In the genomic region with DNA sequence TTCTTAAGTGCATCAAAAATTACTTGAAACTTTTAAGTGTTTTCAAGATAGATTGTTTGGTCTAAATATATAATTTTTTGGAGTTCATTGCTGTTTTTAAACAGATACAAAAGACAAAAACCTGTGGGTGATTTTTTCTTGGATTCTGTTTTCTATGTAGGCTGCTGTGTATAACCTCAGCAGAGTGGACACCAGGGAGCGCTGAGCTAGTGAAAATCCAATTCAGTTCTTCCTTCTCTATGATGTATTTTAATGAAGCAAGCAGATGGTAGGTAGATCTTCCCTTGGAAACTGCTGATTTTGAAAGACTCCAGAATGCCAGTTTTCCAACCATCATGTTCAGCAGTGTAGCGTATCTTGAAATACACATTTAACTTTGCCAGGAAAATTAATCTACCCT, we compare ENCODE assay signal across 21 cellular contexts.
DNase-seq lines count a peak whose midpoint lies in the region; ATAC-seq and TF ChIP-seq lines count a peak whose summit lies in the region.
"Had no signal": no experiment of that assay in that cellular context is flagged by ENCODE, and none has a peak within 500 bp of the region (broad histone marks: within the 10 kb centered on the region; RNA-seq: fewer than 3 reads in every experiment).

No MANE protein-coding gene starts in this region.

- WGBS in SK-N-SH (ENCODE audit: low lambda C conversion rate), result 94% methylated on average over 2 of the region's 2 CpGs
- WGBS in trophoblast cell (ENCODE audit: extremely low coverage, insufficient coverage, insufficient read length), result no CpG with 5 or more reads among the region's 2 CpGs

- POLR2A ChIA-PET in A673 (lab: Charles Lee; ENCODE audit: low non-redundant PET) (no interaction called here), SK-N-SH (lab: Yijun Ruan, JAX) (no interaction called here)

- intact Hi-C loops in A673 (cut with micrococcal nuclease; ENCODE audit: unreplicated experiment), result no loop called here

- no peaks in the 10 kb centered on the region for H3K79me1 ChIP-seq in trophoblast cell (ENCODE audit: low read length)

- H3K4me3 Mint-ChIP-seq in GM23338 (no peak overlapping the region), mesothelial cell of epicardium (no peak overlapping the region)
- H3K4me3 Mint-ChIP-seq: activated naive CD8-positive, alpha-beta T cell treated with anti-CD3 and anti-CD28 coated beads, Interleukin-2, amount 10 ng/mL, durations not matched to agents 7 days and 5 days; CD8-positive, alpha-beta memory T cell; dendritic cell treated with granulocyte-macrophage colony-stimulating factor and Interleukin-4, amounts not matched to agents 40 ng/mL and 50 ng/mL, for 4 days; nephron progenitor cell had no signal

- H4K12ac ChIP-seq in trophoblast cell (ENCODE audit: low read depth, low read length), result no peak overlapping the region

- H3K18ac ChIP-seq in trophoblast cell (ENCODE audit: low read length), result no peak overlapping the region

- TF ChIP-seq CTCF in A673 (conservative IDR thresholded peaks at IDR 0.05; ENCODE audit: low read depth, low read length), result peak; percentile 32; the same call in 1 of the 2 replicates
- peak; percentile 23 to 34; a peak in 2 of 4 replicates for TF ChIP-seq CTCF in GM23338 (conservative IDR thresholded peaks at IDR 0.05; ENCODE audit: low read depth in 2 of 2)
- no peak for TF ChIP-seq CTCF in SK-N-SH (IDR thresholded peaks at IDR 0.05)
- TF ChIP-seq CTCF in fibroblast of villous mesenchyme (IDR thresholded peaks at IDR 0.05; ENCODE audit: insufficient read depth, low read depth, low read length), result peak; percentile 41
- TF ChIP-seq CTCF in mesothelial cell of epicardium (IDR thresholded peaks at IDR 0.05; ENCODE audit: unreplicated experiment), result no peak

- peak; percentile 16; the same call in 1 of the 2 replicates for TF ChIP-seq RAD21 in SK-N-SH (IDR thresholded peaks at IDR 0.05; ENCODE audit: low read length)

- H3K4me2 ChIP-seq in GM23338 (no peak overlapping the region), SK-N-SH (no peak overlapping the region), trophoblast cell (ENCODE audit: low read length) (no peak overlapping the region)

- BruUV-seq in A673 (replicated peaks; lab: Mats Ljungman, UMichigan), result no TSS peak

- H3K23ac ChIP-seq in trophoblast cell (ENCODE audit: low read length), result no peak overlapping the region

- H3K9me3 Mint-ChIP-seq in GM23338 (no peaks in the 10 kb centered on the region; the same call in 2 of the 3 replicates), mesothelial cell of epicardium (peaks cover 6% of the 10 kb centered on the region)
- H3K9me3 Mint-ChIP-seq: activated naive CD8-positive, alpha-beta T cell treated with anti-CD3 and anti-CD28 coated beads, Interleukin-2, amount 10 ng/mL, durations not matched to agents 7 days and 5 days; CD8-positive, alpha-beta memory T cell; dendritic cell treated with granulocyte-macrophage colony-stimulating factor and Interleukin-4, amounts not matched to agents 40 ng/mL and 50 ng/mL, for 4 days; nephron progenitor cell had no signal

- no peaks in the 10 kb centered on the region for H3K27me3 ChIP-seq in A673 (replicated peaks; ENCODE audit: insufficient read depth, low read depth, low read length, poor library complexity)
- no peaks in the 10 kb centered on the region for H3K27me3 ChIP-seq in GM23338 (ENCODE audit: insufficient read depth)
- H3K27me3 ChIP-seq in SK-N-SH (ENCODE audit: insufficient read depth), result no peaks in the 10 kb centered on the region
- no peaks in the 10 kb centered on the region for H3K27me3 ChIP-seq in trophoblast cell (ENCODE audit: insufficient read depth, low read length)

- H3K36me3 Mint-ChIP-seq in GM23338 (ENCODE audit: low read depth) (no peaks in the 10 kb centered on the region), mesothelial cell of epicardium (no peaks in the 10 kb centered on the region)
- H3K36me3 Mint-ChIP-seq: activated naive CD8-positive, alpha-beta T cell treated with anti-CD3 and anti-CD28 coated beads, Interleukin-2, amount 10 ng/mL, durations not matched to agents 7 days and 5 days; CD8-positive, alpha-beta memory T cell had no signal

- H3F3A ChIP-seq in GM23338 (replicated peaks; ENCODE audit: low read depth) (no peaks in the 10 kb centered on the region), SK-N-SH (replicated peaks; ENCODE audit: insufficient read depth) (peaks cover 4% of the 10 kb centered on the region)

- H3K9me3 ChIP-seq in A673 (ENCODE audit: low read depth, low read length, poor library complexity, severe bottlenecking) (no peaks in the 10 kb centered on the region), SK-N-SH (no peaks in the 10 kb centered on the region), trophoblast cell (ENCODE audit: insufficient read depth, low read depth, low read length) (no peaks in the 10 kb centered on the region)

- no peak overlapping the region for H2BK12ac ChIP-seq in trophoblast cell (ENCODE audit: low read length)

- H3K27me3 Mint-ChIP-seq in GM23338 (ENCODE audit: insufficient read depth, low read depth, poor library complexity) (peaks cover 2% of the 10 kb centered on the region), mesothelial cell of epicardium (ENCODE audit: low read depth) (no peaks in the 10 kb centered on the region)
- H3K27me3 Mint-ChIP-seq: dendritic cell treated with granulocyte-macrophage colony-stimulating factor and Interleukin-4, amounts not matched to agents 40 ng/mL and 50 ng/mL, for 4 days had no signal

- no peaks in the 10 kb centered on the region for H4K20me1 ChIP-seq in GM23338 (replicated peaks; ENCODE audit: insufficient read depth)
- H4K20me1 ChIP-seq in SK-N-SH (ENCODE audit: insufficient read depth), result no peaks in the 10 kb centered on the region

- H3K79me2 ChIP-seq in GM23338 (replicated peaks; ENCODE audit: insufficient read depth), result no peaks in the 10 kb centered on the region
- no peaks in the 10 kb centered on the region for H3K79me2 ChIP-seq in SK-N-SH (ENCODE audit: insufficient read depth)
- H3K79me2 ChIP-seq in trophoblast cell (ENCODE audit: control insufficient read depth, insufficient read depth, low read length, poor library complexity), result no peaks in the 10 kb centered on the region

- DNase-seq in A673 (ENCODE audit: low spot score) (peak; percentile 18), GM23338 (ENCODE audit: low spot score) (no peak), SK-N-SH (peak; percentile 7), fibroblast of villous mesenchyme (ENCODE audit: low read depth) (peak; percentile 31), substantia nigra (lab: John Stamatoyannopoulos, UW) (no peak), mesothelial cell of epicardium (ENCODE audit: low spot score in 2 of 2, unreplicated experiment in 2 of 2) (no peak), trophoblast cell (no peak)
- DNase-seq: activated CD4-positive, alpha-beta T cell treated with anti-CD3 and anti-CD28 coated beads, Interleukin-2, amount 50 U/mL, for 1 hour; activated CD8-positive, alpha-beta memory T cell treated with anti-CD3 and anti-CD28 coated beads, Interleukin-2, amount 50 U/mL, for 48 hours; activated naive CD8-positive, alpha-beta T cell treated with anti-CD3 and anti-CD28 coated beads, Interleukin-2, amount 10 ng/mL, durations not matched to agents 7 days and 5 days; CD8-positive, alpha-beta memory T cell; DMS79 treated with DMSO at 0.1 percent for 48 hours; H7; midbrain; NCI-H1105 treated with DMSO at 0.1 percent for 48 hours; NCI-H2081 treated with DMSO at 0.1 percent for 48 hours; nephron progenitor cell had no signal

- no peak overlapping the region for H3K27ac ChIP-seq in A673 (ENCODE audit: low read depth, low read length, poor library complexity, severe bottlenecking)
- H3K27ac ChIP-seq in GM23338 (ENCODE audit: low read depth), result no peak overlapping the region
- H3K27ac ChIP-seq in SK-N-SH (ENCODE audit: low read depth in 2 of 2, low read length in 1 of 2), result peak overlapping the region in 1 of 2 experiments; percentile 81; a peak in 2 of 4 replicates
- H3K27ac ChIP-seq in substantia nigra (ENCODE audit: low read depth, low read length, poor library complexity, severe bottlenecking), result no peak overlapping the region
- H3K27ac ChIP-seq in trophoblast cell (ENCODE audit: low read depth, low read length), result no peak overlapping the region
- H3K27ac ChIP-seq: epithelial cell of prostate had no signal

- no peak overlapping the region for H4K91ac ChIP-seq in trophoblast cell (ENCODE audit: low read depth, low read length)

- no peaks in the 10 kb centered on the region for H3K9me2 ChIP-seq in GM23338 (ENCODE audit: insufficient read depth)
- H3K9me2 ChIP-seq in SK-N-SH, result no peaks in the 10 kb centered on the region

- no peak overlapping the region for H2AK5ac ChIP-seq in trophoblast cell (ENCODE audit: low read length)

- no peak overlapping the region for H3K4me3 ChIP-seq in A673 (ENCODE audit: low read depth, low read length, poor library complexity, severe bottlenecking)
- no peak overlapping the region for H3K4me3 ChIP-seq in GM23338
- no peak overlapping the region for H3K4me3 ChIP-seq in SK-N-SH (ENCODE audit: low read depth in 2 of 2, low read length in 1 of 2)
- H3K4me3 ChIP-seq in fibroblast of villous mesenchyme (ENCODE audit: low read depth, low read length), result no peak overlapping the region
- H3K4me3 ChIP-seq in trophoblast cell (ENCODE audit: low read depth, low read length), result no peak overlapping the region

- no peak overlapping the region for H2BK120ac ChIP-seq in trophoblast cell (ENCODE audit: insufficient read depth, low read length, poor library complexity)

- H2AFZ ChIP-seq in GM23338, result no peak overlapping the region
- H2AFZ ChIP-seq in SK-N-SH (ENCODE audit: low read depth), result no peak overlapping the region
- no peak overlapping the region for H2AFZ ChIP-seq in trophoblast cell (ENCODE audit: insufficient read depth, low read length, poor library complexity)

- no peak overlapping the region for H3K14ac ChIP-seq in trophoblast cell (ENCODE audit: low read length)

- TF ChIP-seq EP300 in SK-N-SH (IDR thresholded peaks at IDR 0.05; ENCODE audit: borderline replicate concordance in 1 of 2, low read depth in 1 of 2, low read length in 1 of 2), result no peak

- no peak overlapping the region for H4K8ac ChIP-seq in trophoblast cell (ENCODE audit: low read depth, low read length)

- ATAC-seq in GM23338, result no peak
- ATAC-seq: Right ventricle myocardium inferior, sciatic nerve had no signal

- CTCF ChIA-PET in A673 (lab: Charles Lee) (no interaction called here), SK-N-SH (lab: Yijun Ruan, JAX) (interaction anchor here (0.8 to 7.0 kb wide), 9 partner anchors 8 to 461 kb away, joined by 3 to 120 read pairs (median 4); no protein-coding TSS in a partner anchor)

- H2BK5ac ChIP-seq in trophoblast cell (ENCODE audit: low read depth, low read length, poor library complexity), result no peak overlapping the region

- H3K36me3 ChIP-seq in A673 (ENCODE audit: insufficient read depth, low read length, poor library complexity, severe bottlenecking), result no peaks in the 10 kb centered on the region
- no peaks in the 10 kb centered on the region for H3K36me3 ChIP-seq in GM23338 (ENCODE audit: insufficient read depth)
- H3K36me3 ChIP-seq in SK-N-SH (replicated peaks in 1 of 2; ENCODE audit: control insufficient read depth in 1 of 2, insufficient read depth in 2 of 2, low read length in 1 of 2), result no peaks in the 10 kb centered on the region
- no peaks in the 10 kb centered on the region for H3K36me3 ChIP-seq in trophoblast cell (ENCODE audit: control insufficient read depth in 1 of 2, insufficient read depth in 2 of 2, low read length in 2 of 2)

- H3K4me1 ChIP-seq in A673 (ENCODE audit: insufficient read depth, low read length, poor library complexity, severe bottlenecking) (peaks cover 12% of the 10 kb centered on the region), GM23338 (ENCODE audit: insufficient read depth) (no peaks in the 10 kb centered on the region), SK-N-SH (ENCODE audit: control insufficient read depth in 1 of 2, insufficient read depth in 2 of 2, low read depth in 1 of 2, low read length in 1 of 2) (peaks cover under 1 to 18% of the 10 kb centered on the region in 2 experiments; a peak in 3 of 4 replicates), trophoblast cell (ENCODE audit: control insufficient read depth in 1 of 2, insufficient read depth in 2 of 2, low read length in 2 of 2) (peaks cover 3 to 6% of the 10 kb centered on the region in 2 experiments)

- no peak overlapping the region for H3K27ac Mint-ChIP-seq in GM23338
- no peak overlapping the region for H3K27ac Mint-ChIP-seq in mesothelial cell of epicardium
- H3K27ac Mint-ChIP-seq: activated naive CD8-positive, alpha-beta T cell treated with anti-CD3 and anti-CD28 coated beads, Interleukin-2, amount 10 ng/mL, durations not matched to agents 7 days and 5 days; CD8-positive, alpha-beta memory T cell; dendritic cell treated with granulocyte-macrophage colony-stimulating factor and Interleukin-4, amounts not matched to agents 40 ng/mL and 50 ng/mL, for 4 days; nephron progenitor cell had no signal

- H3K9ac ChIP-seq in SK-N-SH, result no peak overlapping the region
- H3K9ac ChIP-seq in trophoblast cell (ENCODE audit: low read length), result no peak overlapping the region

- H3K4me1 Mint-ChIP-seq in GM23338 (no peaks in the 10 kb centered on the region), mesothelial cell of epicardium (peaks cover 9% of the 10 kb centered on the region)
- H3K4me1 Mint-ChIP-seq: activated naive CD8-positive, alpha-beta T cell treated with anti-CD3 and anti-CD28 coated beads, Interleukin-2, amount 10 ng/mL, durations not matched to agents 7 days and 5 days; CD8-positive, alpha-beta memory T cell; nephron progenitor cell had no signal

- H3K4ac ChIP-seq in trophoblast cell (ENCODE audit: low read depth, low read length), result no peak overlapping the region

Comparison
In these comparisons a context has a peak if more than half of its experiments do, and no peak if none do; other contexts are left out.
1. DNase-seq: peak in A673 (single experiment), SK-N-SH (single experiment) and fibroblast of villous mesenchyme (single experiment); none in GM23338 (single experiment), substantia nigra (0 of 49), mesothelial cell of epicardium (0 of 2) and trophoblast cell (0 of 2).
2. CTCF ChIP-seq: peak in A673 (single experiment), GM23338 (2 of 2) and fibroblast of villous mesenchyme (single experiment); none in SK-N-SH (single experiment) and mesothelial cell of epicardium (single experiment).